ENCODE assay signal across 1 cellular context in genomic region chr7:26170663-26171062, GRCh38.
TF ChIP-seq lines count a peak whose summit lies in the region.

No MANE protein-coding gene starts in this region.

TF ChIP-seq in HepG2, 621 proteins besides CTCF, POLR2A, EP300 and RAD21:
- TF ChIP-seq ZNF121 (CRISPR knock-in tag; IDR thresholded peaks at IDR 0.05), result peak; percentile 82
- TF ChIP-seq, protein P1, sequence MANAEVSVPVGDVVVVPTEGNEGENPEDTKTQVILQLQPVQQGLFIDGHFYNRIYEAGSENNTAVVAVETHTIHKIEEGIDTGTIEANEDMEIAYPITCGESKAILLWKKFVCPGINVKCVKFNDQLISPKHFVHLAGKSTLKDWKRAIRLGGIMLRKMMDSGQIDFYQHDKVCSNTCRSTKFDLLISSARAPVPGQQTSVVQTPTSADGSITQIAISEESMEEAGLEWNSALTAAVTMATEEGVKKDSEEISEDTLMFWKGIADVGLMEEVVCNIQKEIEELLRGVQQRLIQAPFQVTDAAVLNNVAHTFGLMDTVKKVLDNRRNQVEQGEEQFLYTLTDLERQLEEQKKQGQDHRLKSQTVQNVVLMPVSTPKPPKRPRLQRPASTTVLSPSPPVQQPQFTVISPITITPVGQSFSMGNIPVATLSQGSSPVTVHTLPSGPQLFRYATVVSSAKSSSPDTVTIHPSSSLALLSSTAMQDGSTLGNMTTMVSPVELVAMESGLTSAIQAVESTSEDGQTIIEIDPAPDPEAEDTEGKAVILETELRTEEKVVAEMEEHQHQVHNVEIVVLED (CRISPR knock-in tag; IDR thresholded peaks at IDR 0.05; ENCODE audit: borderline replicate concordance), result no peak
